8 cellular contexts compared by ENCODE assay signal in genomic region chrX:11759461-11760311, GRCh38. TPM values are rescaled to one million over a fixed set of nuclear protein-coding genes. Genes with fewer than 3 reads are reported as not detected.
A peak's percentile ranks its signal among the peaks of the same experiment; 100 is the strongest.
DNase-seq lines count a peak whose midpoint lies in the region; ATAC-seq and TF ChIP-seq lines count a peak whose summit lies in the region.

No MANE protein-coding gene starts in this region.

- peak overlapping the region; percentile 93 for H3K4me2 ChIP-seq in DND-41 (ENCODE audit: insufficient read depth, low read length)
- H3K4me2 ChIP-seq in GM23248 (ENCODE audit: unreplicated experiment) = peak overlapping the region; percentile 92
- H3K4me2 ChIP-seq in KMS-11 = peak overlapping the region; percentile 85
- H3K4me2 ChIP-seq in PC-3 (ENCODE audit: low read length) = peak overlapping the region; percentile 97

- H3K9me3 Mint-ChIP-seq in activated T-cell treated with anti-CD3 and anti-CD28 coated beads, Interleukin-2, amount 50 U/mL, for 72 hours = no peaks in the 10 kb centered on the region

- H3K27me3 ChIP-seq in DND-41 (ENCODE audit: insufficient read depth, low read length, poor library complexity) = no peaks in the 10 kb centered on the region
- H3K27me3 ChIP-seq in GM23248 (replicated peaks; ENCODE audit: insufficient read depth) = no peaks in the 10 kb centered on the region
- H3K27me3 ChIP-seq in KMS-11 (ENCODE audit: insufficient read depth, low read depth) = no peaks in the 10 kb centered on the region
- H3K27me3 ChIP-seq in PC-3 (ENCODE audit: low read length) = no peaks in the 10 kb centered on the region
- H3K27me3 ChIP-seq in esophagus squamous epithelium = no peaks in the 10 kb centered on the region
- no peaks in the 10 kb centered on the region for H3K27me3 ChIP-seq in mucosa of stomach (ENCODE audit: control insufficient read depth, insufficient read depth, low read length)

- H3F3A ChIP-seq in GM23248 (ENCODE audit: insufficient read depth) = peaks cover 29% of the 10 kb centered on the region; the same call in 1 of the 2 replicates
- H3F3A ChIP-seq in PC-3 (ENCODE audit: low read length, unreplicated experiment) = peaks cover 13% of the 10 kb centered on the region

- H2AFZ ChIP-seq in DND-41 (ENCODE audit: low read depth, low read length) (peak overlapping the region; percentile 64), GM23248 (peak overlapping the region; percentile 77), KMS-11 (ENCODE audit: low read depth) (peak overlapping the region; percentile 78), PC-3 (ENCODE audit: low read length) (peak overlapping the region; percentile 88)

- peak; percentile 94 for ATAC-seq in DND-41 (ENCODE audit: insufficient read depth, low read depth)
- peak; percentile 87 for ATAC-seq in PC-3
- ATAC-seq in activated T-cell treated with anti-CD3 and anti-CD28 coated beads, Interleukin-2, amount 50 U/mL, for 72 hours (replicated peaks in 1 of 2) = peak; percentile 82 to 83

- no TSS peak for BruUV-seq in PC-3 (replicated peaks; lab: Mats Ljungman, UMichigan)

- H3K4me1 Mint-ChIP-seq in activated T-cell treated with anti-CD3 and anti-CD28 coated beads, Interleukin-2, amount 50 U/mL, for 72 hours (ENCODE audit: low read depth) = peaks cover 59% of the 10 kb centered on the region

- TF ChIP-seq CTCF in DND-41 (IDR thresholded peaks at IDR 0.05; ENCODE audit: borderline replicate concordance, extremely low read depth, low read length, poor library complexity, severe bottlenecking) (no peak), KMS-11 (conservative IDR thresholded peaks at IDR 0.05; ENCODE audit: low read depth, low read length) (no peak), PC-3 (conservative IDR thresholded peaks at IDR 0.05; ENCODE audit: low read depth, low read length) (no peak), esophagus squamous epithelium (IDR thresholded peaks at IDR 0.05) (peak in 2 of 6 experiments; percentile 11 to 21)

- in situ Hi-C loops in GM23248 (cut with MboI) = loop anchor here (25.0 kb wide), 1 partner anchor 622 kb away; no protein-coding TSS in a partner anchor

- CTCF ChIA-PET in PC-3 (lab: Charles Lee) = interaction anchor here (0.5 to 0.7 kb wide), 5 partner anchors 13 to 377 kb away, joined by 3 read pairs; no protein-coding TSS in a partner anchor

- WGBS in GM23248 (ENCODE audit: low coverage in 1 of 2, low lambda C conversion rate in 2 of 2, missing lambda C conversion rate in 2 of 2), 2 experiments = 1% methylated on average over 13 of the region's 13 CpGs
- WGBS in esophagus squamous epithelium, 2 donors = 2 to 28% methylated on average over 11 to 13 of the region's 13 CpGs

- H3K27ac Mint-ChIP-seq in activated T-cell treated with anti-CD3 and anti-CD28 coated beads, Interleukin-2, amount 50 U/mL, for 72 hours = peak overlapping the region; percentile 100

- H3K4me1 ChIP-seq in DND-41 (ENCODE audit: insufficient read depth, low read length) (peaks cover 17% of the 10 kb centered on the region), GM23248 (ENCODE audit: insufficient read depth) (peaks cover 14% of the 10 kb centered on the region), KMS-11 (ENCODE audit: low read depth, poor library complexity, severe bottlenecking) (peaks cover 4% of the 10 kb centered on the region), PC-3 (ENCODE audit: insufficient read depth, low read length) (peaks cover 33% of the 10 kb centered on the region), esophagus squamous epithelium (peaks cover 0 to 24% (median 0%) of the 10 kb centered on the region in 3 donors), mucosa of stomach (ENCODE audit: control insufficient read depth, insufficient read depth, low read length) (peaks cover 9% of the 10 kb centered on the region)

- H3K9ac ChIP-seq in DND-41 (ENCODE audit: low read depth, low read length) (peak overlapping the region; percentile 74), GM23248 (peak overlapping the region; percentile 99), KMS-11 (peak overlapping the region; percentile 87), PC-3 (ENCODE audit: low read length) (peak overlapping the region; percentile 92), mucosa of stomach (ENCODE audit: low read length) (peak overlapping the region; percentile 77)

- TF ChIP-seq POLR2A in esophagus squamous epithelium (IDR thresholded peaks at IDR 0.05) = no peak

- H4K20me1 ChIP-seq in DND-41 (ENCODE audit: insufficient read depth, low read length) (no peaks in the 10 kb centered on the region), GM23248 (ENCODE audit: insufficient read depth) (no peaks in the 10 kb centered on the region), KMS-11 (ENCODE audit: insufficient read depth) (no peaks in the 10 kb centered on the region), PC-3 (ENCODE audit: low read length) (no peaks in the 10 kb centered on the region)

- H3K79me2 ChIP-seq in DND-41 (ENCODE audit: insufficient read depth, low read length) (peaks cover 19% of the 10 kb centered on the region), GM23248 (ENCODE audit: insufficient read depth) (peaks cover 15% of the 10 kb centered on the region), KMS-11 (ENCODE audit: insufficient read depth, low read depth) (no peaks in the 10 kb centered on the region; the same call in 1 of the 2 replicates), PC-3 (ENCODE audit: low read length) (peaks cover 11% of the 10 kb centered on the region)

- peaks cover 26 to 42% of the 10 kb centered on the region in 2 donors for H3K36me3 Mint-ChIP-seq in activated T-cell treated with anti-CD3 and anti-CD28 coated beads, Interleukin-2, amount 50 U/mL, for 72 hours (ENCODE audit: insufficient read depth in 2 of 2)

- POLR2A ChIA-PET in PC-3 (lab: Charles Lee; ENCODE audit: unreplicated experiment) = interaction anchor here (0.7 kb wide), 1 partner anchor 9 kb away, joined by 13 read pairs; no protein-coding TSS in a partner anchor

- H3K36me3 ChIP-seq in DND-41 (ENCODE audit: insufficient read depth, low read length) (peaks cover 34% of the 10 kb centered on the region), GM23248 (ENCODE audit: low read depth) (peaks cover 27% of the 10 kb centered on the region; the same call in 1 of the 2 replicates), KMS-11 (ENCODE audit: insufficient read depth) (no peaks in the 10 kb centered on the region), PC-3 (ENCODE audit: low read depth, low read length) (peaks cover 26% of the 10 kb centered on the region), esophagus squamous epithelium (peaks cover 4 to 41% (median 6%) of the 10 kb centered on the region in 3 donors), mucosa of stomach (ENCODE audit: control insufficient read depth, insufficient read depth, low read length) (no peaks in the 10 kb centered on the region)

- intact Hi-C loops in PC-3 (cut with micrococcal nuclease) (loop anchor here (5.0 kb wide), 3 partner anchors 72 to 297 kb away; no protein-coding TSS in a partner anchor), esophagus squamous epithelium (cut with DNase I) (no loop called here)

- H3K9me2 ChIP-seq in GM23248 (ENCODE audit: insufficient read depth) (no peaks in the 10 kb centered on the region), PC-3 (replicated peaks; ENCODE audit: low read length) (no peaks in the 10 kb centered on the region)

- no peaks in the 10 kb centered on the region for H3K9me3 ChIP-seq in DND-41 (ENCODE audit: insufficient read depth, low read length, severe bottlenecking)
- no peaks in the 10 kb centered on the region for H3K9me3 ChIP-seq in GM23248 (ENCODE audit: low read depth)
- no peaks in the 10 kb centered on the region for H3K9me3 ChIP-seq in PC-3 (ENCODE audit: low read length)
- no peaks in the 10 kb centered on the region for H3K9me3 ChIP-seq in esophagus squamous epithelium
- no peaks in the 10 kb centered on the region for H3K9me3 ChIP-seq in mucosa of stomach (ENCODE audit: control insufficient read depth, low read length)

- H3K4me3 ChIP-seq in DND-41 (ENCODE audit: low read depth in 1 of 2, low read length in 2 of 2) = peak overlapping the region; percentile 55 to 99
- peak overlapping the region; percentile 86 for H3K4me3 ChIP-seq in GM23248
- no peak overlapping the region for H3K4me3 ChIP-seq in KMS-11 (IDR thresholded peaks at IDR 0.05; ENCODE audit: insufficient read depth, low read depth, low read length)
- peak overlapping the region; percentile 84 for H3K4me3 ChIP-seq in PC-3 (ENCODE audit: low read length)
- H3K4me3 ChIP-seq in esophagus squamous epithelium = peak overlapping the region; percentile 65 to 79 (median 74)
- peak overlapping the region; percentile 89 for H3K4me3 ChIP-seq in mucosa of stomach (ENCODE audit: low read length)

- DNase-seq in DND-41 = peak; percentile 82
- DNase-seq in GM23248 = peak; percentile 93
- peak; percentile 91 for DNase-seq in PC-3
- DNase-seq in activated T-cell treated with anti-CD3 and anti-CD28 coated beads, Interleukin-2, amount 50 U/mL, for 72 hours = peak; percentile 67 to 78
- peak; percentile 31 for DNase-seq in esophagus squamous epithelium (lab: John Stamatoyannopoulos, UW)
- peak; percentile 64 for DNase-seq in stimulated activated naive CD4-positive, alpha-beta T cell treated with Interleukin-2 at 50 U/mL for 16 hours (lab: John Stamatoyannopoulos, UW)

- H3K27ac ChIP-seq in DND-41 (ENCODE audit: low read length) (peak overlapping the region; percentile 75), GM23248 (peak overlapping the region; percentile 95), KMS-11 (peak overlapping the region; percentile 84), PC-3 (ENCODE audit: low read length) (peak overlapping the region; percentile 17), esophagus squamous epithelium (peak overlapping the region; percentile 86 to 94 (median 91))

- peaks cover 4% of the 10 kb centered on the region for H3K27me3 Mint-ChIP-seq in activated T-cell treated with anti-CD3 and anti-CD28 coated beads, Interleukin-2, amount 50 U/mL, for 72 hours (ENCODE audit: low read depth)

- H3K4me3 Mint-ChIP-seq in activated T-cell treated with anti-CD3 and anti-CD28 coated beads, Interleukin-2, amount 50 U/mL, for 72 hours = peak overlapping the region; percentile 93 to 98

RNA-seq across cellular contexts. Expression of gene MSL3, which starts 1.6 kb away (rescaled TPM):
- 19.6 and 34.6 TPM in 2 replicates for total RNA-seq in GM23248 (2014; rRNA removed; shearing (Covaris generic))
- 24.8 and 26.8 TPM in 2 replicates for polyA plus RNA-seq in GM23248 (2016; fragmentation: Nextera tagmentation; extraction: Ambion mirVana)
- 28.6 and 30.3 TPM in 2 replicates for total RNA-seq in PC-3 (2014; rRNA removed)
- 100 to 1,000 TPM; 101 TPM for total RNA-seq in activated T-cell treated with anti-CD3 and anti-CD28 coated beads, Interleukin-2, amount 50 U/mL, for 72 hours
- total RNA-seq in esophagus squamous epithelium = 10 to 100 TPM; 14.2 to 29.6 (median 17.6) TPM

Comparison
In these comparisons a context has a peak if more than half of its experiments do, and no peak if none do; other contexts are left out.
1. DNase-seq: peak in every context shown above with its lines; median percentile 93 in GM23248; 91 in PC-3; 82 in DND-41; 72 in activated T-cell treated with anti-CD3 and anti-CD28 coated beads, Interleukin-2, amount 50 U/mL, for 72 hours; 64 in stimulated activated naive CD4-positive, alpha-beta T cell treated with Interleukin-2 at 50 U/mL for 16 hours; 31 in esophagus squamous epithelium.
2. H3K27ac ChIP-seq: peak in every context shown above with its lines; median percentile 95 in GM23248; 91 in esophagus squamous epithelium; 84 in KMS-11; 75 in DND-41; 17 in PC-3.